In the genomic region with DNA sequence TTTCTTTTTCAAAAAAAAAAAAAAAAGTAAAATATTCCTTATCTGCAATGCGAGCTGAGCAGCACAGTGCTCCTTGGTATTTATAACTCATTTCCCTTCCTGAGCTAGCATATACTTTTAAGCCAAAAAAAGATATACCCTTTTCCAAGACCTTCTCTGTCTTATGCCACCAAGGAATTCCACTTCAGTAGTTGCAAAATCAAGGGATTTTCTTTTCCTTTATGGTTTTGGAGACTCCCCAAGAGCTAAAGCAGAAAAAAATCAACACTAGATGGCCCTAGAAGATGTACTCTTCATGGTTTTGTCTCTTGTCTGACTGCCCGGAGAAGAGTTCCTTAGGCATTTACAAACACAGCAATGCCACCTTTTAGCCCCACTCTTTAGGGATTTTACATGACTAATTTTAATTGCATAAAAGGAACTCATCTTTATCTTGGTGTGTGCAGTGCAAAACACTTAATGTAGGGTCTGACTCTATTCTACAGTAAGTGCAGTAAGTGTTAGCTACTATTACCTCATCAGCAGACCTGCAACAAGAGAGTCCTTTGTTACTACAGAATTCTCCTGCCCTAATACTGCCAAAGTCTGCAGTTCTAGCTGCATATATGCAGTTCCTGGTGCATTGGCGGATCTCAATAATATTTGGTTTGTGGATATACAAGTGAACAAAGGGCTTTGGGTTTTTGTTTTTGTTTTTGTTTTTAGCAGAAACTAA, we compare ENCODE assay signal across 9 cellular contexts.
DNase-seq lines count a peak whose midpoint lies in the region; ATAC-seq and TF ChIP-seq lines count a peak whose summit lies in the region.
"Had no signal": no experiment of that assay in that cellular context is flagged by ENCODE, and none has a peak within 500 bp of the region (broad histone marks: within the 10 kb centered on the region; RNA-seq: fewer than 3 reads in every experiment).

No MANE protein-coding gene starts in this region.

- H3K4me1 Mint-ChIP-seq in osteocyte (ENCODE audit: unreplicated experiment) = peaks cover 6% of the 10 kb centered on the region

- TF ChIP-seq CTCF in foreskin fibroblast (IDR thresholded peaks at IDR 0.05; ENCODE audit: low read depth, low read length) = peak; percentile 48
- peak; percentile 53 for TF ChIP-seq CTCF in osteocyte (IDR thresholded peaks at IDR 0.05)

- H3K27ac Mint-ChIP-seq in osteocyte (ENCODE audit: unreplicated experiment) = no peak overlapping the region

- no peak overlapping the region for H3K4me3 Mint-ChIP-seq in osteocyte (ENCODE audit: unreplicated experiment)

- no peak overlapping the region for H3K4me3 ChIP-seq in foreskin fibroblast (ENCODE audit: low read depth in 1 of 2, low read length in 2 of 2)
- H3K4me3 ChIP-seq: body of pancreas had no signal

- no peak for ATAC-seq in GM21723 (IDR thresholded peaks at IDR 0.05; ENCODE audit: unreplicated experiment)
- ATAC-seq in GM18520 (IDR thresholded peaks at IDR 0.05; ENCODE audit: unreplicated experiment) = no peak
- ATAC-seq: body of pancreas had no signal

- DNase-seq in GM03348 (ENCODE audit: low spot score) (peak; percentile 59), SK-N-DZ (ENCODE audit: low spot score) (peak; percentile 14), foreskin fibroblast (peak; percentile 24 to 50), osteocyte (ENCODE audit: extremely low spot score, unreplicated experiment) (no peak), NCI-H2029 treated with DMSO at 0.1 percent for 48 hours (lab: John Stamatoyannopoulos, UW) (no peak), T-helper 2 cell (no peak)
- DNase-seq: body of pancreas had no signal

- no peaks in the 10 kb centered on the region for H3K27me3 Mint-ChIP-seq in osteocyte (ENCODE audit: unreplicated experiment)

- no peaks in the 10 kb centered on the region for H3K36me3 Mint-ChIP-seq in osteocyte (ENCODE audit: unreplicated experiment)

- no peaks in the 10 kb centered on the region for H3K9me3 Mint-ChIP-seq in osteocyte (ENCODE audit: unreplicated experiment)

Comparison
In these comparisons a context has a peak if more than half of its experiments do, and no peak if none do; other contexts are left out.
1. DNase-seq: peak in GM03348 (single experiment), SK-N-DZ (single experiment) and foreskin fibroblast (2 of 2); none in osteocyte (single experiment), NCI-H2029 treated with DMSO at 0.1 percent for 48 hours (single experiment) and T-helper 2 cell (0 of 5).